ENCODE assay signal across 20 cellular contexts in genomic region chr20:49543858-49544437, GRCh38. TPM values are rescaled to one million over a fixed set of nuclear protein-coding genes. Genes with fewer than 3 reads are reported as not detected.
A peak's percentile ranks its signal among the peaks of the same experiment; 100 is the strongest.
DNase-seq lines count a peak whose midpoint lies in the region; ATAC-seq and TF ChIP-seq lines count a peak whose summit lies in the region.
"Had no signal": no experiment of that assay in that cellular context is flagged by ENCODE, and none has a peak within 500 bp of the region (broad histone marks: within the 10 kb centered on the region; RNA-seq: fewer than 3 reads in every experiment).

No MANE protein-coding gene starts in this region.

- ATAC-seq in T-helper 17 cell (no peak), thoracic aorta (ENCODE audit: insufficient number of reproducible peaks, low FRiP score, low read depth) (no peak), HG02970 (IDR thresholded peaks at IDR 0.05; ENCODE audit: low FRiP score, unreplicated experiment) (no peak)
- ATAC-seq: GM23338, PC-3 had no signal

- peaks cover 19% of the 10 kb centered on the region for H3K9me3 Mint-ChIP-seq in activated T-helper 2 cell treated with anti-CD3 and anti-CD28 coated beads, Interferon-gamma antibody, Interleukin-2, Interleukin-4, amounts not matched to agents 10 μg/mL and 5 μg/mL and 100 μg/mL, durations not matched to agents 14 hours and 24 hours and 36 hours
- H3K9me3 Mint-ChIP-seq: GM23338 had no signal

- no peaks in the 10 kb centered on the region for H3K36me3 ChIP-seq in liver (ENCODE audit: control insufficient read depth in 4 of 4, insufficient read depth in 3 of 4, low read depth in 1 of 4, low read length in 3 of 4)
- H3K36me3 ChIP-seq in thoracic aorta, result peaks cover 98% of the 10 kb centered on the region
- no peaks in the 10 kb centered on the region for H3K36me3 ChIP-seq in prostate gland

- TF ChIP-seq RAD21 in liver (IDR thresholded peaks at IDR 0.05), result no peak

- TF ChIP-seq CTCF in liver (IDR thresholded peaks at IDR 0.05; ENCODE audit: low read depth, low read length, missing input control), result no peak
- TF ChIP-seq CTCF in thoracic aorta (IDR thresholded peaks at IDR 0.05), result no peak
- no peak for TF ChIP-seq CTCF in prostate gland (IDR thresholded peaks at IDR 0.05)

- DNase-seq in T-helper 17 cell (no peak), thoracic aorta (ENCODE audit: low spot score) (no peak), cortex of kidney (lab: John Stamatoyannopoulos, UW) (no peak), prostate gland (ENCODE audit: low spot score) (no peak)
- DNase-seq in activated T-helper 2 cell treated with anti-CD3 and anti-CD28 coated beads, Interferon-gamma antibody, Interleukin-2, Interleukin-4, amounts not matched to agents 10 μg/mL and 5 μg/mL and 100 μg/mL, durations not matched to agents 14 hours and 24 hours and 36 hours (ENCODE audit: low spot score), result no peak
- DNase-seq: ACHN, AML-193, DMS 273 treated with DMSO at 0.1 percent for 48 hours, GDM1, NCI-H1048, NCI-H146, NCI-H2081, NCI-H510A, NCI-H774, PC-3 had no signal

- H3K27ac ChIP-seq in liver (ENCODE audit: low read depth in 1 of 2, low read length in 2 of 2) (peak overlapping the region in 1 of 2 donors; percentile 6), thoracic aorta (peak overlapping the region; percentile 45 to 65), prostate gland (no peak overlapping the region)

- H3K4me3 ChIP-seq in liver (ENCODE audit: low read depth in 1 of 3, low read length in 3 of 3) (no peak overlapping the region), thoracic aorta (no peak overlapping the region), prostate gland (no peak overlapping the region)
- H3K4me3 ChIP-seq: GM23338, K562 had no signal

- peaks cover 0 to 2% (median 0%) of the 10 kb centered on the region in 4 donors for H3K4me1 ChIP-seq in liver (ENCODE audit: control insufficient read depth in 4 of 4, insufficient read depth in 4 of 4, low read length in 3 of 4)
- peaks cover 0 to 68% of the 10 kb centered on the region in 2 donors for H3K4me1 ChIP-seq in thoracic aorta (ENCODE audit: control insufficient read depth in 1 of 2, low read depth in 2 of 2)
- no peaks in the 10 kb centered on the region for H3K4me1 ChIP-seq in prostate gland (replicated peaks)

- H3K27ac Mint-ChIP-seq in T-helper 17 cell, result peak overlapping the region; percentile 79
- peak overlapping the region; percentile 83 for H3K27ac Mint-ChIP-seq in activated T-helper 2 cell treated with anti-CD3 and anti-CD28 coated beads, Interferon-gamma antibody, Interleukin-2, Interleukin-4, amounts not matched to agents 10 μg/mL and 5 μg/mL and 100 μg/mL, durations not matched to agents 14 hours and 24 hours and 36 hours
- H3K27ac Mint-ChIP-seq: GM23338 had no signal

- no peaks in the 10 kb centered on the region for H3K9me3 ChIP-seq in T-helper 17 cell (ENCODE audit: control insufficient read depth, low read length, poor library complexity, severe bottlenecking)
- H3K9me3 ChIP-seq in liver (ENCODE audit: control insufficient read depth in 4 of 4, low read length in 3 of 4), result peaks cover 0 to 2% (median 0%) of the 10 kb centered on the region in 4 donors
- no peaks in the 10 kb centered on the region for H3K9me3 ChIP-seq in thoracic aorta
- no peaks in the 10 kb centered on the region for H3K9me3 ChIP-seq in prostate gland

- no peak overlapping the region for H3K4me3 Mint-ChIP-seq in T-helper 17 cell
- H3K4me3 Mint-ChIP-seq in activated T-helper 2 cell treated with anti-CD3 and anti-CD28 coated beads, Interferon-gamma antibody, Interleukin-2, Interleukin-4, amounts not matched to agents 10 μg/mL and 5 μg/mL and 100 μg/mL, durations not matched to agents 14 hours and 24 hours and 36 hours (ENCODE audit: low read depth), result no peak overlapping the region
- H3K4me3 Mint-ChIP-seq: CD14-positive monocyte, GM23338 had no signal

- H3K27me3 Mint-ChIP-seq in T-helper 17 cell, result peaks cover 8% of the 10 kb centered on the region
- H3K27me3 Mint-ChIP-seq in activated T-helper 2 cell treated with anti-CD3 and anti-CD28 coated beads, Interferon-gamma antibody, Interleukin-2, Interleukin-4, amounts not matched to agents 10 μg/mL and 5 μg/mL and 100 μg/mL, durations not matched to agents 14 hours and 24 hours and 36 hours (ENCODE audit: low read depth), result no peaks in the 10 kb centered on the region

- TF ChIP-seq POLR2A in prostate gland (IDR thresholded peaks at IDR 0.05), result no peak

- WGBS in liver, result 69% methylated on average over 10 of the region's 10 CpGs
- WGBS in prostate gland, result 71% methylated on average over 10 of the region's 10 CpGs

- peaks cover 6% of the 10 kb centered on the region for H3K4me1 Mint-ChIP-seq in T-helper 17 cell
- H3K4me1 Mint-ChIP-seq in activated T-helper 2 cell treated with anti-CD3 and anti-CD28 coated beads, Interferon-gamma antibody, Interleukin-2, Interleukin-4, amounts not matched to agents 10 μg/mL and 5 μg/mL and 100 μg/mL, durations not matched to agents 14 hours and 24 hours and 36 hours (ENCODE audit: low read depth), result peaks cover 31% of the 10 kb centered on the region
- H3K4me1 Mint-ChIP-seq: CD14-positive monocyte, GM23338 had no signal

- no peaks in the 10 kb centered on the region for H3K36me3 Mint-ChIP-seq in T-helper 17 cell (ENCODE audit: low read depth)
- peaks cover 68% of the 10 kb centered on the region for H3K36me3 Mint-ChIP-seq in activated T-helper 2 cell treated with anti-CD3 and anti-CD28 coated beads, Interferon-gamma antibody, Interleukin-2, Interleukin-4, amounts not matched to agents 10 μg/mL and 5 μg/mL and 100 μg/mL, durations not matched to agents 14 hours and 24 hours and 36 hours (ENCODE audit: low read depth)
- H3K36me3 Mint-ChIP-seq: CD14-positive monocyte had no signal

- H3K27me3 ChIP-seq in liver (ENCODE audit: control insufficient read depth in 4 of 4, insufficient read depth in 4 of 4, low read length in 3 of 4), result no peaks in the 10 kb centered on the region
- no peaks in the 10 kb centered on the region for H3K27me3 ChIP-seq in thoracic aorta (replicated peaks; ENCODE audit: insufficient read depth)
- H3K27me3 ChIP-seq in prostate gland (replicated peaks; ENCODE audit: insufficient read depth), result no peaks in the 10 kb centered on the region

- intact Hi-C loops in activated T-helper 2 cell treated with anti-CD3 and anti-CD28 coated beads, Interferon-gamma antibody, Interleukin-2, Interleukin-4, amounts not matched to agents 10 μg/mL and 5 μg/mL and 100 μg/mL, durations not matched to agents 14 hours and 24 hours and 36 hours (cut with micrococcal nuclease), result no loop called here
- intact Hi-C loops in prostate gland (cut with DNase I), result loop anchor here (2.0 to 10.0 kb wide), 4 partner anchors 63 to 383 kb away; no protein-coding TSS in a partner anchor

- no peak overlapping the region for H3K9ac ChIP-seq in liver (ENCODE audit: low read depth in 1 of 2, low read length in 2 of 2)

TF ChIP-seq in liver, 16 proteins besides CTCF, POLR2A, EP300 and RAD21:
- TF ChIP-seq RXRA (IDR thresholded peaks at IDR 0.05) (peak; percentile 47 to 61), FOXA1 (IDR thresholded peaks at IDR 0.05) (no peak), NR2F2 (IDR thresholded peaks at IDR 0.05) (peak; percentile 96)
TF ChIP-seq in liver: peak in this region for 2.

RNA-seq across cellular contexts. Expression of gene PTGIS, which starts 24.0 kb away (rescaled TPM):
- total RNA-seq in T-helper 17 cell, result not detected
- 31.0 and 31.3 TPM in 2 replicates for total RNA-seq in activated T-helper 2 cell treated with anti-CD3 and anti-CD28 coated beads, Interferon-gamma antibody, Interleukin-2, Interleukin-4, amounts not matched to agents 10 μg/mL and 5 μg/mL and 100 μg/mL, durations not matched to agents 14 hours and 24 hours and 36 hours
- total RNA-seq in liver, result 1 to 10 TPM; 2.4 to 6.3 TPM
- 1 to 10 TPM; 2.2 to 5.2 TPM for polyA plus RNA-seq in liver
- total RNA-seq in thoracic aorta, result 100 to 1,000 TPM; 397 to 465 TPM
- 10 to 100 TPM; 12.9 to 34.6 TPM for total RNA-seq in prostate gland
- total RNA-seq: K562 had no signal
- polyA plus RNA-seq: CD14-positive monocyte, K562 had no signal

Comparison
In these comparisons a context has a peak if more than half of its experiments do, and no peak if none do; other contexts are left out.
1. H3K27ac ChIP-seq: peak in thoracic aorta (2 of 2); none in prostate gland (0 of 2).
2. RNA of gene PTGIS, which starts 24.0 kb away (total RNA-seq): 397 to 465 TPM in thoracic aorta; 12.9 to 34.6 TPM in prostate gland, 31.0 to 31.3 TPM in activated T-helper 2 cell treated with anti-CD3 and anti-CD28 coated beads, Interferon-gamma antibody, Interleukin-2, Interleukin-4, amounts not matched to agents 10 μg/mL and 5 μg/mL and 100 μg/mL, durations not matched to agents 14 hours and 24 hours and 36 hours, 2.4 to 6.3 TPM in liver and not detected in T-helper 17 cell; every median in the first group is over 10 times any median in the second.